Comparison of ENCODE assay signal across 11 cellular contexts in genomic region chrX:100625985-100626491, GRCh38. TPM values are rescaled to one million over a fixed set of nuclear protein-coding genes. Genes with fewer than 3 reads are reported as not detected.
DNase-seq lines count a peak whose midpoint lies in the region; ATAC-seq, FAIRE-seq and TF ChIP-seq lines count a peak whose summit lies in the region.
"Had no signal": no experiment of that assay in that cellular context is flagged by ENCODE, and none has a peak within 500 bp of the region (broad histone marks: within the 10 kb centered on the region; RNA-seq: fewer than 3 reads in every experiment).

No MANE protein-coding gene starts in this region.

- TF ChIP-seq CTCF in activated CD8-positive, alpha-beta T cell treated with anti-CD3 and anti-CD28 coated beads for 36 hours (IDR thresholded peaks at IDR 0.05): no peak

- FAIRE-seq in GM12891 (lab: Jason Lieb, UNC): no peak

- POLR2A ChIA-PET in activated CD8-positive, alpha-beta T cell treated with anti-CD3 and anti-CD28 coated beads for 36 hours (lab: Charles Lee): no interaction called here

- no peaks in the 10 kb centered on the region for H3K36me3 Mint-ChIP-seq in activated CD8-positive, alpha-beta T cell treated with anti-CD3 and anti-CD28 coated beads for 36 hours (ENCODE audit: low read depth)

- H3K4me1 Mint-ChIP-seq in activated CD8-positive, alpha-beta T cell treated with anti-CD3 and anti-CD28 coated beads for 36 hours (ENCODE audit: low read depth): peaks cover 9% of the 10 kb centered on the region

- H3K27me3 Mint-ChIP-seq in activated CD8-positive, alpha-beta T cell treated with anti-CD3 and anti-CD28 coated beads for 36 hours: no peaks in the 10 kb centered on the region

- H3K27ac Mint-ChIP-seq in activated CD8-positive, alpha-beta T cell treated with anti-CD3 and anti-CD28 coated beads for 36 hours: no peak overlapping the region

- TF ChIP-seq POLR2A in GM12891 (IDR thresholded peaks at IDR 0.05; ENCODE audit: low read depth, low read length): no peak

- no peaks in the 10 kb centered on the region for H3K9me3 Mint-ChIP-seq in activated CD8-positive, alpha-beta T cell treated with anti-CD3 and anti-CD28 coated beads for 36 hours

- intact Hi-C loops in activated CD8-positive, alpha-beta T cell treated with anti-CD3 and anti-CD28 coated beads for 36 hours (cut with micrococcal nuclease): no loop called here

- no peak for DNase-seq in GM12891 (ENCODE audit: insufficient read length, low spot score)
- peak; percentile 28 for DNase-seq in activated CD8-positive, alpha-beta T cell treated with anti-CD3 and anti-CD28 coated beads for 36 hours
- no peak for DNase-seq in NCI-H69 (lab: John Stamatoyannopoulos, UW)
- no peak for DNase-seq in left lobe of liver (ENCODE audit: low spot score)
- DNase-seq in RKO (ENCODE audit: low spot score): no peak
- DNase-seq in NCI-H1436 (lab: John Stamatoyannopoulos, UW): no peak
- DNase-seq: activated T-cell treated with anti-CD3 and anti-CD28 coated beads, Interleukin-2, amount 50 U/mL, for 48 hours had no signal

- no peak overlapping the region for H3K4me3 Mint-ChIP-seq in activated CD8-positive, alpha-beta T cell treated with anti-CD3 and anti-CD28 coated beads for 36 hours

- CTCF ChIA-PET in activated CD8-positive, alpha-beta T cell treated with anti-CD3 and anti-CD28 coated beads for 36 hours (lab: Charles Lee): interaction anchor here (1.7 kb wide), 1 partner anchor 11 kb away, joined by 4 read pairs; no protein-coding TSS in a partner anchor

- ATAC-seq in GM19463 (IDR thresholded peaks at IDR 0.05; ENCODE audit: unreplicated experiment) (peak; percentile 93), HG03139 (IDR thresholded peaks at IDR 0.05; ENCODE audit: unreplicated experiment) (peak; percentile 88), left lobe of liver (no peak)
- peak; percentile 20 for ATAC-seq in activated CD8-positive, alpha-beta T cell treated with anti-CD3 and anti-CD28 coated beads for 36 hours

TF ChIP-seq in GM12891, 5 proteins besides CTCF, POLR2A, EP300 and RAD21:
- TF ChIP-seq POLR2AphosphoS5 (IDR thresholded peaks at IDR 0.05; ENCODE audit: low read depth, low read length) (no peak), PAX5 (IDR thresholded peaks at IDR 0.05; ENCODE audit: insufficient read depth, low read length, severe bottlenecking) (no peak), TAF1 (IDR thresholded peaks at IDR 0.05; ENCODE audit: low read depth, low read length) (no peak), POU2F2 (IDR thresholded peaks at IDR 0.05; ENCODE audit: low read depth, low read length) (peak; percentile 25; the same call in 1 of the 2 replicates), SPI1 (IDR thresholded peaks at IDR 0.05; ENCODE audit: low read depth, low read length) (0 out of 2 replicates have a peak, but pooled peaks have one; percentile 23)

RNA-seq across cellular contexts. Expression of gene TSPAN6, which starts 10.6 kb away (rescaled TPM):
- 1.1 TPM for polyA plus RNA-seq in GM12891 (2012; ENCODE audit: low read depth, missing spikeins)
- total RNA-seq in activated CD8-positive, alpha-beta T cell treated with anti-CD3 and anti-CD28 coated beads for 36 hours: under 1 TPM; 0.36 to 0.43 TPM
- total RNA-seq in left lobe of liver: 35.2 TPM

RNA-seq across cellular contexts. Expression of gene SRPX2, which starts 18.0 kb away (rescaled TPM):
- 0.03 TPM for polyA plus RNA-seq in GM12891 (2012; ENCODE audit: low read depth, missing spikeins)
- total RNA-seq in activated CD8-positive, alpha-beta T cell treated with anti-CD3 and anti-CD28 coated beads for 36 hours: not detected
- total RNA-seq in left lobe of liver: 3.6 TPM

RNA-seq across cellular contexts. Expression of gene TNMD, which starts 41.3 kb away (rescaled TPM):
- polyA plus RNA-seq in GM12891 (2012; ENCODE audit: low read depth, missing spikeins): not detected
- not detected for total RNA-seq in activated CD8-positive, alpha-beta T cell treated with anti-CD3 and anti-CD28 coated beads for 36 hours
- not detected for total RNA-seq in left lobe of liver
- total RNA-seq: NCI-H460, vagina had no signal

Comparison
In these comparisons a context has a peak if more than half of its experiments do, and no peak if none do; other contexts are left out.
1. RNA of gene TSPAN6, which starts 10.6 kb away (total RNA-seq): 35.2 TPM in left lobe of liver (single experiment); 0.36 to 0.43 TPM in activated CD8-positive, alpha-beta T cell treated with anti-CD3 and anti-CD28 coated beads for 36 hours; every median in the first group is over 10 times any median in the second.